2 cellular contexts compared by ENCODE assay signal in the genomic region with DNA sequence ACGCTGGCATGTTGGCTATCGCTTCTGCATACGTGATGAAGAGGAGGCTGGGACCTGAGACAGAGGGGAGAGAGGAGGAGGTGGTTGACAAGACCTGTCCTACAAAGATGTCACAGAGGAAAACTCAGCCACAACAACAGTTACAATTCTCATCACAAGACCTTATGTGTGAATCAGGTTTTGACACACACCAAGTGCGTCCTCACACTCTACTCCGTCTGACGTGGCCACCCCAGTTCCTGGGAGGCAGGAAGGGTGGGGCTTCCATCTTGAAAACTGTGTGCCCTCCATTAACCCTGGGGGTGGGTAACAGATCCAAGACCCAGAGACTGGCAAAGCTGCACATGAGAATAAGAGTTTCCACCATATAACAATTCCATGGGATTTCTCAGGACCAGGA.
TF ChIP-seq lines count a peak whose summit lies in the region.

No MANE protein-coding gene starts in this region.

TF ChIP-seq in GM12891, 5 proteins besides CTCF, POLR2A, EP300 and RAD21:
- TF ChIP-seq PAX5 (IDR thresholded peaks at IDR 0.05; ENCODE audit: insufficient read depth, low read length, severe bottlenecking) = no peak
- no peak for TF ChIP-seq POLR2AphosphoS5 (IDR thresholded peaks at IDR 0.05; ENCODE audit: low read depth, low read length)
- TF ChIP-seq TAF1 (IDR thresholded peaks at IDR 0.05; ENCODE audit: low read depth, low read length) = no peak
- TF ChIP-seq SPI1 (IDR thresholded peaks at IDR 0.05; ENCODE audit: low read depth, low read length) = no peak
- no peak for TF ChIP-seq POU2F2 (IDR thresholded peaks at IDR 0.05; ENCODE audit: low read depth, low read length)

TF ChIP-seq in GM12878, 131 proteins besides CTCF, POLR2A, EP300 and RAD21:
- TF ChIP-seq CHD2 (IDR thresholded peaks at IDR 0.05; ENCODE audit: borderline replicate concordance, low read depth, low read length) (no peak), MTA3 (IDR thresholded peaks at IDR 0.05; ENCODE audit: borderline replicate concordance, low read length) (no peak), GABPA (IDR thresholded peaks at IDR 0.05; ENCODE audit: low read depth) (no peak)
- TF ChIP-seq, protein P1, sequence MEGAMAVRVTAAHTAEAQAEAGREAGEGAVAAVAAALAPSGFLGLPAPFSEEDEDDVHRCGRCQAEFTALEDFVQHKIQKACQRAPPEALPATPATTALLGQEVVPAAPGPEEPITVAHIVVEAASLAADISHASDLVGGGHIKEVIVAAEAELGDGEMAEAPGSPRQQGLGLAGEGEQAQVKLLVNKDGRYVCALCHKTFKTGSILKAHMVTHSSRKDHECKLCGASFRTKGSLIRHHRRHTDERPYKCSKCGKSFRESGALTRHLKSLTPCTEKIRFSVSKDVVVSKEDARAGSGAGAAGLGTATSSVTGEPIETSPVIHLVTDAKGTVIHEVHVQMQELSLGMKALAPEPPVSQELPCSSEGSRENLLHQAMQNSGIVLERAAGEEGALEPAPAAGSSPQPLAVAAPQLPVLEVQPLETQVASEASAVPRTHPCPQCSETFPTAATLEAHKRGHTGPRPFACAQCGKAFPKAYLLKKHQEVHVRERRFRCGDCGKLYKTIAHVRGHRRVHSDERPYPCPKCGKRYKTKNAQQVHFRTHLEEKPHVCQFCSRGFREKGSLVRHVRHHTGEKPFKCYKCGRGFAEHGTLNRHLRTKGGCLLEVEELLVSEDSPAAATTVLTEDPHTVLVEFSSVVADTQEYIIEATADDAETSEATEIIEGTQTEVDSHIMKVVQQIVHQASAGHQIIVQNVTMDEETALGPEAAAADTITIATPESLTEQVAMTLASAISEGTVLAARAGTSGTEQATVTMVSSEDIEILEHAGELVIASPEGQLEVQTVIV (IDR thresholded peaks at IDR 0.05; ENCODE audit: borderline replicate concordance, partially characterized antibody) = no peak
- TF ChIP-seq, protein P2, sequence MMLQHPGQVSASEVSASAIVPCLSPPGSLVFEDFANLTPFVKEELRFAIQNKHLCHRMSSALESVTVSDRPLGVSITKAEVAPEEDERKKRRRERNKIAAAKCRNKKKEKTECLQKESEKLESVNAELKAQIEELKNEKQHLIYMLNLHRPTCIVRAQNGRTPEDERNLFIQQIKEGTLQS (IDR thresholded peaks at IDR 0.05; ENCODE audit: borderline replicate concordance, extremely low read depth, low read depth, low read length) = no peak
TF ChIP-seq in GM12878: peak in this region for 0.
